2 cellular contexts compared by ENCODE assay signal in the genomic region with DNA sequence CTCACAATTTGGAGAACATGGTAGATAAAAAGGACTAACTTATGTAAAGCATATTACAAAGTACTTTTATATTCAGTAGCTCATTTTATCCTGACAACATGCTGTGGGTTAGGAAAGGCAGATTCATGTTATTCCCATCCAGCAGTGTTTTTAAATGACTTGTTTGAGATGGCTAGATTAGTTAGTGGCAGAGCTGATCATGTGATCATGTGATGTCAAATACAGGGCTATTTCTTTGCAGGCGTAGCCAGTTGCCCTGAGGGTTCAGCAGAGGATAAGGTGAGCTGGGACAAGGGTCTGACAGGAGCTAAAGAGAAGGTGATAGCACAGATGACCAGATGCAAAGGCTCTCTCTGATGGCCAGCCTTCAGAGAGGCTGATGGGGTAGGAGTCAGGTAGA.
TF ChIP-seq lines count a peak whose summit lies in the region.

No MANE protein-coding gene starts in this region.

TF ChIP-seq in SK-N-SH, 30 proteins besides CTCF, POLR2A, EP300 and RAD21 (continued from another document):
- TF ChIP-seq ZBTB33 (IDR thresholded peaks at IDR 0.05; ENCODE audit: borderline replicate concordance, low read depth): no peak
- TF ChIP-seq JUND (IDR thresholded peaks at IDR 0.05): no peak

TF ChIP-seq in SK-N-SH treated with all-trans-retinoic acid at 6 μM for 48 hours, 23 proteins besides CTCF, POLR2A, EP300 and RAD21 (continued from another document):
- no peak for TF ChIP-seq CREB5 (CRISPR knock-in tag; IDR thresholded peaks at IDR 0.05; ENCODE audit: low read depth)
- no peak for TF ChIP-seq ZFP3 (CRISPR knock-in tag; IDR thresholded peaks at IDR 0.05)
- no peak for TF ChIP-seq ARNTL (CRISPR knock-in tag; IDR thresholded peaks at IDR 0.05; ENCODE audit: borderline replicate concordance, low read depth)
- TF ChIP-seq PATZ1 (CRISPR knock-in tag; IDR thresholded peaks at IDR 0.05; ENCODE audit: borderline replicate concordance): no peak
- no peak for TF ChIP-seq ZFP30 (CRISPR knock-in tag; IDR thresholded peaks at IDR 0.05)
- no peak for TF ChIP-seq TOX (CRISPR knock-in tag; IDR thresholded peaks at IDR 0.05; ENCODE audit: borderline replicate concordance)
- TF ChIP-seq TCF4 (CRISPR knock-in tag; IDR thresholded peaks at IDR 0.05; ENCODE audit: borderline replicate concordance): no peak
- no peak for TF ChIP-seq ISL1 (CRISPR knock-in tag; IDR thresholded peaks at IDR 0.05)
- TF ChIP-seq ZNF8 (CRISPR knock-in tag; IDR thresholded peaks at IDR 0.05): no peak
- no peak for TF ChIP-seq OSR1 (CRISPR knock-in tag; IDR thresholded peaks at IDR 0.05)
- no peak for TF ChIP-seq ZC3H10 (CRISPR knock-in tag; IDR thresholded peaks at IDR 0.05)
TF ChIP-seq in SK-N-SH treated with all-trans-retinoic acid at 6 μM for 48 hours: peak in this region for 0.
